Comparison of ENCODE assay signal across 26 cellular contexts in genomic region chr9:7988644-7989280, GRCh38.
"Had no signal": no experiment of that assay in that cellular context is flagged by ENCODE, and none has a peak within 500 bp of the region (broad histone marks: within the 10 kb centered on the region; RNA-seq: fewer than 3 reads in every experiment).

No MANE protein-coding gene starts in this region.

- H3K4me3 Mint-ChIP-seq: activated B cell treated with CpG ODN at 0.5 μM for 24 hours, nephron progenitor cell had no signal

- DNase-seq: activated B cell treated with CpG ODN at 0.5 μM for 24 hours; activated CD4-positive, alpha-beta T cell treated with anti-CD3 and anti-CD28 coated beads, Interleukin-2, amount 50 U/mL, for 1 hour; activated CD8-positive, alpha-beta memory T cell treated with anti-CD3 and anti-CD28 coated beads for 24 hours; activated CD8-positive, alpha-beta memory T cell treated with anti-CD3 and anti-CD28 coated beads, Interleukin-2, amount 50 U/mL, for 48 hours; activated gamma-delta T cell treated with Interleukin-2 at 50 U/mL for 16 hours; aorta; brain microvascular endothelial cell; central memory CD4-positive, alpha-beta T cell; glutamatergic neuron; hippocampal formation; left ventricle myocardium inferior; mammary epithelial cell; nephron progenitor cell; occipital lobe; posterior cingulate gyrus; stimulated activated CD4-positive, alpha-beta T cell treated with anti-CD3 and anti-CD28 coated beads, Interleukin-12 subunit alpha, Interleukin-12 subunit beta, amount 100 ng/mL, for 4 hours; stimulated activated CD4-positive, alpha-beta T cell treated with anti-CD3 and anti-CD28 coated beads, Interleukin-1b, Interleukin-23, amount 100 ng/mL, for 48 hours; stimulated activated CD8-positive, alpha-beta memory T cell treated with anti-CD3 and anti-CD28 coated beads, Interleukin-4, amount 100 ng/mL, for 48 hours; stimulated activated naive CD4-positive, alpha-beta T cell treated with Interleukin-2 at 50 U/mL for 16 hours; T-helper 1 cell; T-helper 9 cell; tibial artery had no signal

- H3K27ac Mint-ChIP-seq: activated B cell treated with CpG ODN at 0.5 μM for 24 hours, nephron progenitor cell had no signal

- H3K9me3 ChIP-seq: left ventricle myocardium inferior, tibial artery had no signal

- H3K4me1 ChIP-seq: foreskin keratinocyte, tibial artery had no signal

- H3K27ac ChIP-seq: brain microvascular endothelial cell, foreskin keratinocyte, left ventricle myocardium inferior, tibial artery had no signal

- H3K4me3 ChIP-seq: left ventricle myocardium inferior, tibial artery had no signal

- H3K27me3 ChIP-seq: brain microvascular endothelial cell, foreskin keratinocyte, tibial artery had no signal

- FAIRE-seq: colon, keratinocyte, urothelium cell line had no signal

- H3K36me3 ChIP-seq: brain microvascular endothelial cell, left ventricle myocardium inferior, tibial artery had no signal

- H3K9me3 Mint-ChIP-seq: activated B cell treated with CpG ODN at 0.5 μM for 24 hours, nephron progenitor cell had no signal

- ATAC-seq: foreskin keratinocyte had no signal

- H3K27me3 Mint-ChIP-seq: activated B cell treated with CpG ODN at 0.5 μM for 24 hours had no signal
